ENCODE assay signal across 9 cellular contexts in the genomic region with DNA sequence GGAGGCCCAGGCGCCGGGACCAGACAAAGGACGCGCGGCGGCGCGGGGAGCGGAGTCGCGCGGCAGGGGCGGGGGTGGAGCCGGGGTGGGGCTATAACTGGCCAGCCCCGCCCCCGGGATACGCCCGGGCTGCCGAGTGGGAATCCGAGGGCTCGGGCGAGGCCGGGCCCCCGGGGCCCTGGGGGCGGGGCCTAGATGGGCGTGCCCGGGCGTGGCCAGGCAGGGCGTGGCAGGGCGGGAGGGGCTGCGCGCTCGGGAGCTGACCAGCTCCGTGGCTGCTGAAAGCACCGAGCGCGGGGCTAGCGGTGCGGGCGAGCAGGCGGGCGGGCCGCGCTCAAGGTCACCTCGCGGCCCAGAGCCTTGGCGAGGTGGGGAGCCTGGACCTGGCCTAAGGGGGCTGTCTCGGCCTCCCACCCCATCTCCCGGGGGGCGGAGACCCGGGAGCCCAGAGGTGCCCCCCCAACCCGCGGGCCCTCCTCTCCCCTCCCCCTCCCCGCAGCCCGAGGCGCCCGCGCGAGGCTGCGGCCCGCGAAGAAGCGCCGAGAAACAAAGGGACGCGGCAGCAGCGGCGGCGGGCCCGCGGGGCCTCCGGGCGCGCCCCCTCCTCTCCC. TPM values are rescaled to one million over a fixed set of nuclear protein-coding genes. Genes with fewer than 3 reads are reported as not detected.
DNase-seq lines count a peak whose midpoint lies in the region; ATAC-seq and TF ChIP-seq lines count a peak whose summit lies in the region.
"Had no signal": no experiment of that assay in that cellular context is flagged by ENCODE, and none has a peak within 500 bp of the region (broad histone marks: within the 10 kb centered on the region; RNA-seq: fewer than 3 reads in every experiment).

No MANE protein-coding gene starts in this region.

- H4K20me1 ChIP-seq in PC-9 (ENCODE audit: insufficient read depth), result 0 out of 2 replicates have a peak, but pooled peaks cover 3% of the 10 kb centered on the region

- no peak for TF ChIP-seq EP300 in esophagus muscularis mucosa (IDR thresholded peaks at IDR 0.05)

- no TSS peak for BruUV-seq in PC-9 (replicated peaks; lab: Mats Ljungman, UMichigan)

- peaks cover 15 to 57% (median 47%) of the 10 kb centered on the region in 4 donors for H3K27me3 ChIP-seq in esophagus muscularis mucosa
- H3K27me3 ChIP-seq in psoas muscle (ENCODE audit: insufficient read depth in 3 of 3, low read length in 2 of 3), result peaks cover 0 to 60% (median 19%) of the 10 kb centered on the region in 3 donors
- no peaks in the 10 kb centered on the region for H3K27me3 ChIP-seq in PC-9 (ENCODE audit: insufficient read depth, low read depth)

- H3F3A ChIP-seq in PC-9 (ENCODE audit: insufficient read depth, low read depth), result peaks cover 29% of the 10 kb centered on the region

- intact Hi-C loops in esophagus muscularis mucosa (cut with DNase I), result no loop called here
- intact Hi-C loops in psoas muscle (cut with DNase I), result loop anchor here (5.0 kb wide), 2 partner anchors 97 to 187 kb away; a partner anchor contains a TSS
- intact Hi-C loops in PC-9 (cut with micrococcal nuclease; ENCODE audit: unreplicated experiment), result loop anchor here (5.0 kb wide), 1 partner anchor 97 kb away; a partner anchor contains a TSS

- H3K4me3 ChIP-seq in esophagus muscularis mucosa (peak overlapping the region; percentile 27 to 33 (median 32)), psoas muscle (peak overlapping the region; percentile 44), PC-9 (no peak overlapping the region)

- no peak overlapping the region for H2AFZ ChIP-seq in PC-9

- CTCF ChIA-PET in PC-9 (lab: Charles Lee), result no interaction called here

- peak; percentile 64 for DNase-seq in activated CD4-positive, alpha-beta T cell treated with anti-CD3 and anti-CD28 coated beads for 48 hours
- no peak for DNase-seq in activated CD4-positive, alpha-beta T cell treated with anti-CD3 and anti-CD28 coated beads, Interleukin-2, amount 50 U/mL, for 1 hour
- peak; percentile 29 for DNase-seq in NOMO-1 treated with DMSO at 0.1 percent for 48 hours (lab: John Stamatoyannopoulos, UW; ENCODE audit: unreplicated experiment)
- no peak for DNase-seq in esophagus muscularis mucosa (ENCODE audit: extremely low spot score)
- peak in 1 of 2 donors; percentile 65 for DNase-seq in psoas muscle
- no peak for DNase-seq in PC-9
- no peak for DNase-seq in SKM-1 (lab: John Stamatoyannopoulos, UW; ENCODE audit: unreplicated experiment)

- no peak for TF ChIP-seq POLR2A in esophagus muscularis mucosa (IDR thresholded peaks at IDR 0.05; ENCODE audit: low read depth)

- peaks cover 36 to 45% (median 44%) of the 10 kb centered on the region in 4 donors for H3K4me1 ChIP-seq in esophagus muscularis mucosa
- H3K4me1 ChIP-seq in psoas muscle, result peaks cover 14% of the 10 kb centered on the region
- H3K4me1 ChIP-seq in PC-9 (replicated peaks; ENCODE audit: insufficient read depth), result no peaks in the 10 kb centered on the region

- ATAC-seq in psoas muscle (peak in 1 of 4 donors; percentile 15), HG02981 (IDR thresholded peaks at IDR 0.05; ENCODE audit: unreplicated experiment) (no peak)

- POLR2A ChIA-PET in PC-9 (lab: Charles Lee; ENCODE audit: unreplicated experiment), result no interaction called here

- H3K9me2 ChIP-seq in PC-9 (ENCODE audit: insufficient read depth), result no peaks in the 10 kb centered on the region

- H3K4me2 ChIP-seq in PC-9, result no peak overlapping the region

- H3K27ac ChIP-seq in esophagus muscularis mucosa (replicated peaks in 1 of 4), result no peak overlapping the region
- no peak overlapping the region for H3K27ac ChIP-seq in psoas muscle
- no peak overlapping the region for H3K27ac ChIP-seq in PC-9
- H3K27ac ChIP-seq: C4-2B had no signal

- 11% methylated on average over 37 of the region's 74 CpGs for WGBS in esophagus muscularis mucosa
- 2 to 4% (median 3%) methylated on average over 13 to 68 of the region's 74 CpGs for WGBS in psoas muscle, 3 donors

- peaks cover 0 to 4% (median 0%) of the 10 kb centered on the region in 4 donors for H3K9me3 ChIP-seq in esophagus muscularis mucosa
- H3K9me3 ChIP-seq in psoas muscle, result no peaks in the 10 kb centered on the region
- no peaks in the 10 kb centered on the region for H3K9me3 ChIP-seq in PC-9 (ENCODE audit: insufficient read depth, low read depth)

- TF ChIP-seq CTCF in esophagus muscularis mucosa (IDR thresholded peaks at IDR 0.05) (no peak), psoas muscle (IDR thresholded peaks at IDR 0.05) (no peak), PC-9 (conservative IDR thresholded peaks at IDR 0.05) (no peak)

- peaks cover 8 to 14% (median 10%) of the 10 kb centered on the region in 4 donors for H3K36me3 ChIP-seq in esophagus muscularis mucosa
- peaks cover 0 to 5% of the 10 kb centered on the region in 2 donors for H3K36me3 ChIP-seq in psoas muscle (ENCODE audit: insufficient read depth in 1 of 2, low read depth in 1 of 2)
- no peaks in the 10 kb centered on the region for H3K36me3 ChIP-seq in PC-9 (ENCODE audit: low read depth)

- H3K79me2 ChIP-seq in PC-9 (ENCODE audit: low read depth), result no peaks in the 10 kb centered on the region

RNA-seq across cellular contexts. Expression of a gene that starts 1.3 kb away (rescaled TPM):
- total RNA-seq in esophagus muscularis mucosa (under 1 TPM; under 0.01 to 0.69 (median 0.31) TPM), psoas muscle (not detected), PC-9 (2021) (not detected in 2 replicates)
- under 1 TPM in 1 of 3 donors, not detected in 2; 0.03 TPM for polyA plus RNA-seq in psoas muscle

RNA-seq across cellular contexts. Expression of a gene that starts 26.1 kb away (rescaled TPM):
- total RNA-seq in esophagus muscularis mucosa (10 to 100 TPM in 1 of 4 donors, 1 to 10 TPM in 3; 9.1 to 13.9 (median 9.4) TPM), psoas muscle (10 to 100 TPM in 1 of 4 donors, 1 to 10 TPM in 3; 5.7 to 11.5 (median 7.3) TPM), PC-9 (2021) (13.4 and 13.8 TPM in 2 replicates)
- 1 to 10 TPM; 4.0 to 6.5 (median 5.3) TPM for polyA plus RNA-seq in psoas muscle

RNA-seq across cellular contexts. Expression of a gene that starts 44.1 kb away (rescaled TPM):
- total RNA-seq in esophagus muscularis mucosa (100 to 1,000 TPM in 2 of 4 donors, 10 to 100 TPM in 2; 81.0 to 141 (median 98.7) TPM), psoas muscle (10 to 100 TPM; 60.9 to 98.4 (median 74.6) TPM), PC-9 (2021) (410 and 412 TPM in 2 replicates)
- polyA plus RNA-seq in psoas muscle, result 10 to 100 TPM; 48.5 to 59.7 (median 59.7) TPM

RNA-seq across cellular contexts. Expression of a gene that starts 44.7 kb away (rescaled TPM):
- total RNA-seq in esophagus muscularis mucosa, result under 1 TPM in 2 of 4 donors, not detected in 2; 0.39 to 0.83 TPM
- under 1 TPM in 2 of 4 donors, not detected in 2; 0.13 to 0.17 TPM for total RNA-seq in psoas muscle
- under 1 TPM; 0.09 to 0.87 (median 0.20) TPM for polyA plus RNA-seq in psoas muscle
- total RNA-seq in PC-9 (2021), result 0.15 and 0.39 TPM in 2 replicates

RNA-seq across cellular contexts. Expression of a gene that starts 49.4 kb away (rescaled TPM):
- total RNA-seq in esophagus muscularis mucosa (10 to 100 TPM; 72.7 to 97.5 (median 81.8) TPM), psoas muscle (100 to 1,000 TPM in 2 of 4 donors, 10 to 100 TPM in 2; 84.3 to 113 (median 101) TPM), PC-9 (2021) (42.4 and 43.0 TPM in 2 replicates)
- polyA plus RNA-seq in psoas muscle, result 100 to 1,000 TPM; 136 to 196 (median 162) TPM

Comparison
In these comparisons a context has a peak if more than half of its experiments do, and no peak if none do; other contexts are left out.
1. DNase-seq: peak in activated CD4-positive, alpha-beta T cell treated with anti-CD3 and anti-CD28 coated beads for 48 hours (single experiment) and NOMO-1 treated with DMSO at 0.1 percent for 48 hours (single experiment); none in activated CD4-positive, alpha-beta T cell treated with anti-CD3 and anti-CD28 coated beads, Interleukin-2, amount 50 U/mL, for 1 hour (single experiment), esophagus muscularis mucosa (single experiment), PC-9 (0 of 2) and SKM-1 (single experiment).